Comparison of ENCODE assay signal across 13 cellular contexts in genomic region chr9:131707050-131707449, GRCh38. TPM values are rescaled to one million over a fixed set of nuclear protein-coding genes. Genes with fewer than 3 reads are reported as not detected.
DNase-seq lines count a peak whose midpoint lies in the region; ATAC-seq, FAIRE-seq and TF ChIP-seq lines count a peak whose summit lies in the region.
"Had no signal": no experiment of that assay in that cellular context is flagged by ENCODE, and none has a peak within 500 bp of the region (broad histone marks: within the 10 kb centered on the region; RNA-seq: fewer than 3 reads in every experiment).

No MANE protein-coding gene starts in this region.

- H3K9me3 ChIP-seq in adipocyte (ENCODE audit: control insufficient read depth, low read length) (no peaks in the 10 kb centered on the region), HepG2 (ENCODE audit: low read length) (no peaks in the 10 kb centered on the region), suprapubic skin (no peaks in the 10 kb centered on the region)
- H3K9me3 ChIP-seq: thoracic aorta had no signal

- H3K4me2 ChIP-seq in HepG2 (ENCODE audit: low read depth, low read length): peak overlapping the region; percentile 63

- peaks cover 14% of the 10 kb centered on the region for H3K36me3 Mint-ChIP-seq in activated CD8-positive, alpha-beta memory T cell treated with anti-CD3 and anti-CD28 coated beads, Interleukin-2, amount 10 ng/mL, durations not matched to agents 7 days and 5 days

- WGBS in HepG2 (ENCODE audit: low lambda C conversion rate): 55% methylated on average over 5 of the region's 5 CpGs
- WGBS in suprapubic skin: 77% methylated on average over 5 of the region's 5 CpGs

- peak overlapping the region; percentile 84 for H3K27ac Mint-ChIP-seq in activated CD8-positive, alpha-beta memory T cell treated with anti-CD3 and anti-CD28 coated beads, Interleukin-2, amount 10 ng/mL, durations not matched to agents 7 days and 5 days

- H3K36me3 ChIP-seq in adipocyte (ENCODE audit: control insufficient read depth, insufficient read depth, low read length, severe bottlenecking) (no peaks in the 10 kb centered on the region), HepG2 (replicated peaks in 1 of 2; ENCODE audit: control insufficient read depth in 1 of 2, insufficient read depth in 2 of 2, low read length in 2 of 2) (no peaks in the 10 kb centered on the region), suprapubic skin (no peaks in the 10 kb centered on the region)
- H3K36me3 ChIP-seq: thoracic aorta, WERI-Rb-1 had no signal

- H3K27me3 ChIP-seq in adipocyte (replicated peaks; ENCODE audit: control insufficient read depth, insufficient read depth, low read length) (no peaks in the 10 kb centered on the region), HepG2 (ENCODE audit: control insufficient read depth in 1 of 2, insufficient read depth in 2 of 2, low read length in 2 of 2) (no peaks in the 10 kb centered on the region), suprapubic skin (no peaks in the 10 kb centered on the region)

- TF ChIP-seq POLR2A in HepG2 (IDR thresholded peaks at IDR 0.05; ENCODE audit: insufficient read depth in 1 of 2, low read depth in 2 of 2, low read length in 2 of 2): no peak
- TF ChIP-seq POLR2A in suprapubic skin (IDR thresholded peaks at IDR 0.05): no peak

- H3K9me3 Mint-ChIP-seq in activated CD8-positive, alpha-beta memory T cell treated with anti-CD3 and anti-CD28 coated beads, Interleukin-2, amount 10 ng/mL, durations not matched to agents 7 days and 5 days (ENCODE audit: low read depth): no peaks in the 10 kb centered on the region
- H3K9me3 Mint-ChIP-seq: activated naive CD4-positive, alpha-beta T cell treated with anti-CD3 and anti-CD28 coated beads for 36 hours; nephron had no signal

- in situ Hi-C loops in HepG2 (cut with HindIII; ENCODE audit: extremely low pct_ligation_motif_present, low pct_unique_long_range_greater_than_20kb): no loop called here

- peaks cover 63% of the 10 kb centered on the region for H3K4me1 ChIP-seq in adipocyte (ENCODE audit: control insufficient read depth, insufficient read depth, low read length)
- H3K4me1 ChIP-seq in HepG2 (ENCODE audit: insufficient read depth, low read length): peaks cover 79% of the 10 kb centered on the region
- H3K4me1 ChIP-seq in suprapubic skin: peaks cover 76% of the 10 kb centered on the region

- no peak for FAIRE-seq in HepG2 (lab: Jason Lieb, UNC)

- no peak for TF ChIP-seq RAD21 in HepG2 (CRISPR knock-in tag; IDR thresholded peaks at IDR 0.05)

- H3K4me3 ChIP-seq in adipocyte (ENCODE audit: low read length) (peak overlapping the region; percentile 58), HepG2 (replicated peaks in 1 of 3; ENCODE audit: insufficient read depth in 1 of 3, low read depth in 2 of 3, low read length in 3 of 3) (peak overlapping the region in 1 of 3 experiments; percentile 19; a peak in 1 of 6 replicates), suprapubic skin (no peak overlapping the region)
- H3K4me3 ChIP-seq: thoracic aorta had no signal

- TF ChIP-seq CTCF in HepG2 (CRISPR knock-in tag; IDR thresholded peaks at IDR 0.05) (no peak), suprapubic skin (IDR thresholded peaks at IDR 0.05) (no peak)

- H3K79me2 ChIP-seq in HepG2 (ENCODE audit: insufficient read depth, low read length): peaks cover 53% of the 10 kb centered on the region

- BruUV-seq in HepG2 (replicated peaks; lab: Mats Ljungman, UMichigan): no TSS peak

- ATAC-seq in activated CD8-positive, alpha-beta memory T cell treated with anti-CD3 and anti-CD28 coated beads, Interleukin-2, amount 10 ng/mL, durations not matched to agents 7 days and 5 days: no peak
- ATAC-seq in HepG2 (no peak), GM18519 (IDR thresholded peaks at IDR 0.05; ENCODE audit: low FRiP score, unreplicated experiment) (no peak), HG02981 (IDR thresholded peaks at IDR 0.05; ENCODE audit: unreplicated experiment) (no peak)

- H2AFZ ChIP-seq in HepG2 (ENCODE audit: low read length): no peak overlapping the region

- TF ChIP-seq EP300 in HepG2 (IDR thresholded peaks at IDR 0.05; ENCODE audit: low read depth in 2 of 2, low read length in 2 of 2) (no peak), HepG2 (CRISPR knock-in tag; IDR thresholded peaks at IDR 0.05; ENCODE audit: borderline replicate concordance) (no peak), suprapubic skin (IDR thresholded peaks at IDR 0.05) (no peak)

- POLR2A ChIA-PET in HepG2 (lab: Yijun Ruan, JAX): no interaction called here

- peak overlapping the region; percentile 79 for H3K27ac ChIP-seq in HepG2 (ENCODE audit: extremely low read length, insufficient read depth, low read length)
- H3K27ac ChIP-seq in suprapubic skin: peak overlapping the region; percentile 79
- H3K27ac ChIP-seq: WERI-Rb-1 had no signal

- H3K4me3 Mint-ChIP-seq in activated CD8-positive, alpha-beta memory T cell treated with anti-CD3 and anti-CD28 coated beads, Interleukin-2, amount 10 ng/mL, durations not matched to agents 7 days and 5 days: no peak overlapping the region
- H3K4me3 Mint-ChIP-seq: activated naive CD4-positive, alpha-beta T cell treated with anti-CD3 and anti-CD28 coated beads for 36 hours; nephron had no signal

- CTCF ChIA-PET in activated CD8-positive, alpha-beta memory T cell treated with anti-CD3 and anti-CD28 coated beads, Interleukin-2, amount 10 ng/mL, durations not matched to agents 7 days and 5 days (lab: Charles Lee): interaction anchor here (1.2 kb wide), 1 partner anchor 48 kb away, joined by 3 read pairs; no protein-coding TSS in a partner anchor
- CTCF ChIA-PET in HepG2 (lab: Yijun Ruan, JAX; ENCODE audit: low intra/inter-chr PET ratio, low total read pairs): no interaction called here

- peaks cover 86% of the 10 kb centered on the region for H3K4me1 Mint-ChIP-seq in activated CD8-positive, alpha-beta memory T cell treated with anti-CD3 and anti-CD28 coated beads, Interleukin-2, amount 10 ng/mL, durations not matched to agents 7 days and 5 days

- DNase-seq in activated CD8-positive, alpha-beta memory T cell treated with anti-CD3 and anti-CD28 coated beads, Interleukin-2, amount 10 ng/mL, durations not matched to agents 7 days and 5 days: no peak
- DNase-seq in activated CD8-positive, alpha-beta memory T cell treated with anti-CD3 and anti-CD28 coated beads, Interleukin-2, amount 50 U/mL, for 48 hours: no peak
- DNase-seq in adipocyte (ENCODE audit: low read depth) (no peak), HepG2 (ENCODE audit: low spot score) (no peak), suprapubic skin (ENCODE audit: low spot score in 2 of 2) (peak in 1 of 2 donors; percentile 4), UCSD-AML1 (lab: John Stamatoyannopoulos, UW; ENCODE audit: unreplicated experiment) (no peak)
- DNase-seq: activated naive CD4-positive, alpha-beta T cell treated with anti-CD3 and anti-CD28 coated beads for 36 hours; NCI-H2029 treated with DMSO at 0.1 percent for 48 hours; WERI-Rb-1 had no signal

- intact Hi-C loops in HepG2 (cut with micrococcal nuclease; ENCODE audit: unreplicated experiment): no loop called here

- H3K9ac ChIP-seq in adipocyte (ENCODE audit: low read length) (peak overlapping the region; percentile 49), HepG2 (ENCODE audit: insufficient read depth, low read depth, low read length) (no peak overlapping the region)

- no peaks in the 10 kb centered on the region for H3K27me3 Mint-ChIP-seq in activated CD8-positive, alpha-beta memory T cell treated with anti-CD3 and anti-CD28 coated beads, Interleukin-2, amount 10 ng/mL, durations not matched to agents 7 days and 5 days

- no peaks in the 10 kb centered on the region; the same call in 1 of the 2 replicates for H4K20me1 ChIP-seq in HepG2 (ENCODE audit: insufficient read depth, low read length)

TF ChIP-seq in HepG2, 621 proteins besides CTCF, POLR2A, EP300 and RAD21 (continues in another document):
- TF ChIP-seq ZNF878 (CRISPR knock-in tag; IDR thresholded peaks at IDR 0.05) (no peak), RFX3 (CRISPR knock-in tag; IDR thresholded peaks at IDR 0.05) (no peak), U2AF2 (IDR thresholded peaks at IDR 0.05; ENCODE audit: low read depth, low read length) (no peak), HDAC6 (IDR thresholded peaks at IDR 0.05; ENCODE audit: low read depth, low read length) (no peak)
- TF ChIP-seq, protein P1, sequence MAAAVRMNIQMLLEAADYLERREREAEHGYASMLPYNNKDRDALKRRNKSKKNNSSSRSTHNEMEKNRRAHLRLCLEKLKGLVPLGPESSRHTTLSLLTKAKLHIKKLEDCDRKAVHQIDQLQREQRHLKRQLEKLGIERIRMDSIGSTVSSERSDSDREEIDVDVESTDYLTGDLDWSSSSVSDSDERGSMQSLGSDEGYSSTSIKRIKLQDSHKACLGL (CRISPR knock-in tag; IDR thresholded peaks at IDR 0.05): no peak

RNA-seq across cellular contexts. Expression of gene RAPGEF1, which starts 32.8 kb away (rescaled TPM):
- 100 to 1,000 TPM; 187 to 215 TPM for total RNA-seq in activated CD8-positive, alpha-beta memory T cell treated with anti-CD3 and anti-CD28 coated beads, Interleukin-2, amount 10 ng/mL, durations not matched to agents 7 days and 5 days
- total RNA-seq in HepG2 (2016; rRNA removed; fragmentation: Illumina TruSeq; extraction: Trizol) (21.2 and 21.7 TPM in 2 replicates), suprapubic skin (10 to 100 TPM; 43.0 to 58.3 (median 51.7) TPM)
- total RNA-seq in HepG2 (2016; cell fraction: cytosol; rRNA removed; fragmentation: Illumina TruSeq; extraction: Trizol; ENCODE audit: low read depth): 6.1 and 9.4 TPM in 2 replicates
- 17.2 and 20.5 TPM in 2 replicates for total RNA-seq in HepG2 (2016; cell fraction: insoluble cytoplasmic fraction; rRNA removed; fragmentation: Illumina TruSeq; extraction: Trizol)
- 22.7 and 23.5 TPM in 2 replicates for total RNA-seq in HepG2 (2016; cell fraction: membrane; rRNA removed; fragmentation: Illumina TruSeq; extraction: Trizol)
- total RNA-seq in HepG2 (2016; cell fraction: nucleus; rRNA removed; fragmentation: Illumina TruSeq; extraction: Trizol): 15.4 and 18.1 TPM in 2 replicates
- polyA plus RNA-seq in HepG2 (2011; rRNA removed): 38.9 and 46.6 TPM in 2 replicates
- polyA plus RNA-seq in HepG2 (2011; cell fraction: cytosol; rRNA removed): 29.9 and 30.8 TPM in 2 replicates
- 38.0 and 38.2 TPM in 2 replicates for polyA plus RNA-seq in HepG2 (2011; cell fraction: nucleus; rRNA removed)
- 36.7 and 38.5 TPM in 2 replicates for polyA plus RNA-seq in HepG2 (2012)
- 2.1 and 3.2 TPM in 2 replicates for polyA plus RNA-seq in HepG2 (2016; cell fraction: cytosol; fragmentation: Illumina TruSeq; extraction: Trizol; ENCODE audit: low read depth)
- polyA plus RNA-seq in HepG2 (2016; cell fraction: insoluble cytoplasmic fraction; fragmentation: Illumina TruSeq; extraction: Trizol; ENCODE audit: low read depth): 16.9 and 24.5 TPM in 2 replicates
- 15.6 and 18.4 TPM in 2 replicates for polyA plus RNA-seq in HepG2 (2016; cell fraction: membrane; fragmentation: Illumina TruSeq; extraction: Trizol; ENCODE audit: low read depth)
- polyA plus RNA-seq in HepG2 (2016; cell fraction: nucleus; fragmentation: Illumina TruSeq; extraction: Trizol; ENCODE audit: insufficient read depth, low read depth): 22.7 and 25.7 TPM in 2 replicates
- polyA minus RNA-seq in HepG2 (2011; rRNA and poly(A)+ RNA removed; ENCODE audit: low replicate concordance): 31.8 and 52.5 TPM in 2 replicates
- polyA minus RNA-seq in HepG2 (2011; cell fraction: cytosol; rRNA and poly(A)+ RNA removed): 25.4 and 30.6 TPM in 2 replicates
- polyA minus RNA-seq in HepG2 (2011; cell fraction: nucleus; rRNA and poly(A)+ RNA removed): 18.2 and 24.7 TPM in 2 replicates
